In genomic region chrY:7816567-7816966, GRCh38 we compare ENCODE assay signal across 33 cellular contexts.
"Had no signal": no experiment of that assay in that cellular context is flagged by ENCODE, and none has a peak within 500 bp of the region (broad histone marks: within the 10 kb centered on the region; RNA-seq: fewer than 3 reads in every experiment).

No MANE protein-coding gene starts in this region.

- H3K4me1 Mint-ChIP-seq: activated CD4-positive, alpha-beta T cell treated with anti-CD3 and anti-CD28 coated beads, Interleukin-2, amount 10 ng/mL, durations not matched to agents 24 days and 14 days; activated naive CD4-positive, alpha-beta T cell treated with anti-CD3 and anti-CD28 coated beads, Interleukin-2, amount 10 ng/mL, durations not matched to agents 7 days and 5 days; activated naive CD8-positive, alpha-beta T cell treated with anti-CD3 and anti-CD28 coated beads for 36 hours had no signal

- DNase-seq: activated CD4-positive, alpha-beta T cell treated with anti-CD3 and anti-CD28 coated beads for 1 hour; activated CD4-positive, alpha-beta T cell treated with anti-CD3 and anti-CD28 coated beads, Interleukin-2, amount 10 ng/mL, durations not matched to agents 24 days and 14 days; activated CD4-positive, alpha-beta T cell treated with anti-CD3 and anti-CD28 coated beads, Interleukin-2, amount 50 U/mL, for 48 hours; activated CD4-positive, CD25-positive, alpha-beta regulatory T cell; activated CD8-positive, alpha-beta memory T cell treated with anti-CD3 and anti-CD28 coated beads for 24 hours; activated CD8-positive, alpha-beta memory T cell treated with anti-CD3 and anti-CD28 coated beads, Interleukin-2, amount 10 ng/mL, durations not matched to agents 7 days and 5 days; activated CD8-positive, alpha-beta memory T cell treated with anti-CD3 and anti-CD28 coated beads, Interleukin-2, amount 50 U/mL, for 48 hours; activated gamma-delta T cell treated with Interleukin-2 at 50 U/mL for 16 hours; activated naive CD4-positive, alpha-beta T cell treated with anti-CD3 and anti-CD28 coated beads, Interleukin-2, amount 10 ng/mL, durations not matched to agents 7 days and 5 days; activated naive CD8-positive, alpha-beta T cell treated with anti-CD3 and anti-CD28 coated beads for 36 hours; activated T-cell treated with anti-CD3 and anti-CD28 coated beads, Interleukin-2, amount 50 U/mL, for 1 hour; amniotic stem cell; aorta; brain microvascular endothelial cell; central memory CD4-positive, alpha-beta T cell; NCI-H1092 treated with DMSO at 0.1 percent for 48 hours; NCI-H1417; NCI-H146; NCI-H187; NCI-H2029 treated with DMSO at 0.1 percent for 48 hours; NCI-H2107; NCI-H2171; NCI-H510A; NCI-H526; NCI-H748 treated with DMSO at 0.1 percent for 48 hours; NK-92 treated with Interleukin-12 subunit alpha and Interleukin-12 subunit beta, amount 100 ng/mL, for 24 hours; OCI-M1; SHP77; SJCRH30; T1000; WERI-Rb-1 had no signal

- H3K27ac Mint-ChIP-seq: activated CD4-positive, alpha-beta T cell treated with anti-CD3 and anti-CD28 coated beads, Interleukin-2, amount 10 ng/mL, durations not matched to agents 24 days and 14 days; activated CD8-positive, alpha-beta memory T cell treated with anti-CD3 and anti-CD28 coated beads, Interleukin-2, amount 10 ng/mL, durations not matched to agents 7 days and 5 days; activated naive CD4-positive, alpha-beta T cell treated with anti-CD3 and anti-CD28 coated beads, Interleukin-2, amount 10 ng/mL, durations not matched to agents 7 days and 5 days; activated naive CD8-positive, alpha-beta T cell treated with anti-CD3 and anti-CD28 coated beads for 36 hours had no signal

- H3K27ac ChIP-seq: brain microvascular endothelial cell, SJCRH30, SK-N-MC, WERI-Rb-1 had no signal

- H3K9me3 Mint-ChIP-seq: activated CD4-positive, alpha-beta T cell treated with anti-CD3 and anti-CD28 coated beads, Interleukin-2, amount 10 ng/mL, durations not matched to agents 24 days and 14 days; activated naive CD4-positive, alpha-beta T cell treated with anti-CD3 and anti-CD28 coated beads, Interleukin-2, amount 10 ng/mL, durations not matched to agents 7 days and 5 days; activated naive CD8-positive, alpha-beta T cell treated with anti-CD3 and anti-CD28 coated beads for 36 hours had no signal

- H3K36me3 Mint-ChIP-seq: activated CD8-positive, alpha-beta memory T cell treated with anti-CD3 and anti-CD28 coated beads, Interleukin-2, amount 10 ng/mL, durations not matched to agents 7 days and 5 days; activated naive CD4-positive, alpha-beta T cell treated with anti-CD3 and anti-CD28 coated beads, Interleukin-2, amount 10 ng/mL, durations not matched to agents 7 days and 5 days; activated naive CD8-positive, alpha-beta T cell treated with anti-CD3 and anti-CD28 coated beads for 36 hours had no signal

- H3K4me3 Mint-ChIP-seq: activated CD4-positive, alpha-beta T cell treated with anti-CD3 and anti-CD28 coated beads, Interleukin-2, amount 10 ng/mL, durations not matched to agents 24 days and 14 days; activated CD8-positive, alpha-beta memory T cell treated with anti-CD3 and anti-CD28 coated beads, Interleukin-2, amount 10 ng/mL, durations not matched to agents 7 days and 5 days; activated naive CD4-positive, alpha-beta T cell treated with anti-CD3 and anti-CD28 coated beads, Interleukin-2, amount 10 ng/mL, durations not matched to agents 7 days and 5 days; activated naive CD8-positive, alpha-beta T cell treated with anti-CD3 and anti-CD28 coated beads for 36 hours had no signal

- ATAC-seq: activated CD8-positive, alpha-beta memory T cell treated with anti-CD3 and anti-CD28 coated beads, Interleukin-2, amount 10 ng/mL, durations not matched to agents 7 days and 5 days; K562 had no signal

- H3K27me3 Mint-ChIP-seq: activated CD4-positive, alpha-beta T cell treated with anti-CD3 and anti-CD28 coated beads, Interleukin-2, amount 10 ng/mL, durations not matched to agents 24 days and 14 days; activated CD8-positive, alpha-beta memory T cell treated with anti-CD3 and anti-CD28 coated beads, Interleukin-2, amount 10 ng/mL, durations not matched to agents 7 days and 5 days; activated naive CD4-positive, alpha-beta T cell treated with anti-CD3 and anti-CD28 coated beads, Interleukin-2, amount 10 ng/mL, durations not matched to agents 7 days and 5 days; activated naive CD8-positive, alpha-beta T cell treated with anti-CD3 and anti-CD28 coated beads for 36 hours had no signal
